1 cellular context compared by ENCODE assay signal in the genomic region with DNA sequence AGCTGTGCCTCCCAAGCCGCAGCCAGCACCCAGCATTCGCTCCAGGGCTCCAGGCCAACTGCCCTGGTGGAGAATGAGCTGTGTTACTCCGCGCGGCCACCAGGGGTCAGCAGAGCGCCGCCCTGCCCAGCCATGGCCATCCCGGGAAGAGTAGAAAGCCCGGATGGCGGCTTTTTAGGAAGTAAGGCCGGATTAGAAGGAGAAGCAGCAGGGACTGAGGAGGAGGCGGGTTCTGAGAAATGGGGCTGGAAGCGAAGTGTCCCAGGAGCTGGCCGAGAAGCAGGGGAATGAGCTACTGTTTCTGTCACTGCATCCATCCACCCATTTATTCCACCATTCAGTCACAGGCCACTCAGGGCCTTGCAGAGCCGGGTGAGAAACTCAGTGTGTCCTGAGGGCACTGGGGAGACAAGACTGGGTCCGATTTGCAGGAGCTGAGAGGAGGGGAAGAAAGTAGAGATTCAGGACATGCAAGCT.
TF ChIP-seq lines count a peak whose summit lies in the region.

No MANE protein-coding gene starts in this region.

TF ChIP-seq in HepG2, 621 proteins besides CTCF, POLR2A, EP300 and RAD21 (continued from another document and continues in another):
- TF ChIP-seq, protein P1, sequence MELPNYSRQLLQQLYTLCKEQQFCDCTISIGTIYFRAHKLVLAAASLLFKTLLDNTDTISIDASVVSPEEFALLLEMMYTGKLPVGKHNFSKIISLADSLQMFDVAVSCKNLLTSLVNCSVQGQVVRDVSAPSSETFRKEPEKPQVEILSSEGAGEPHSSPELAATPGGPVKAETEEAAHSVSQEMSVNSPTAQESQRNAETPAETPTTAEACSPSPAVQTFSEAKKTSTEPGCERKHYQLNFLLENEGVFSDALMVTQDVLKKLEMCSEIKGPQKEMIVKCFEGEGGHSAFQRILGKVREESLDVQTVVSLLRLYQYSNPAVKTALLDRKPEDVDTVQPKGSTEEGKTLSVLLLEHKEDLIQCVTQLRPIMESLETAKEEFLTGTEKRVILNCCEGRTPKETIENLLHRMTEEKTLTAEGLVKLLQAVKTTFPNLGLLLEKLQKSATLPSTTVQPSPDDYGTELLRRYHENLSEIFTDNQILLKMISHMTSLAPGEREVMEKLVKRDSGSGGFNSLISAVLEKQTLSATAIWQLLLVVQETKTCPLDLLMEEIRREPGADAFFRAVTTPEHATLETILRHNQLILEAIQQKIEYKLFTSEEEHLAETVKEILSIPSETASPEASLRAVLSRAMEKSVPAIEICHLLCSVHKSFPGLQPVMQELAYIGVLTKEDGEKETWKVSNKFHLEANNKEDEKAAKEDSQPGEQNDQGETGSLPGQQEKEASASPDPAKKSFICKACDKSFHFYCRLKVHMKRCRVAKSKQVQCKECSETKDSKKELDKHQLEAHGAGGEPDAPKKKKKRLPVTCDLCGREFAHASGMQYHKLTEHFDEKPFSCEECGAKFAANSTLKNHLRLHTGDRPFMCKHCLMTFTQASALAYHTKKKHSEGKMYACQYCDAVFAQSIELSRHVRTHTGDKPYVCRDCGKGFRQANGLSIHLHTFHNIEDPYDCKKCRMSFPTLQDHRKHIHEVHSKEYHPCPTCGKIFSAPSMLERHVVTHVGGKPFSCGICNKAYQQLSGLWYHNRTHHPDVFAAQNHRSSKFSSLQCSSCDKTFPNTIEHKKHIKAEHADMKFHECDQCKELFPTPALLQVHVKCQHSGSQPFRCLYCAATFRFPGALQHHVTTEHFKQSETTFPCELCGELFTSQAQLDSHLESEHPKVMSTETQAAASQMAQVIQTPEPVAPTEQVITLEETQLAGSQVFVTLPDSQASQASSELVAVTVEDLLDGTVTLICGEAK (IDR thresholded peaks at IDR 0.05) = no peak
- TF ChIP-seq, protein P1 (CRISPR knock-in tag; IDR thresholded peaks at IDR 0.05) = no peak
- TF ChIP-seq GZF1 (CRISPR knock-in tag; IDR thresholded peaks at IDR 0.05) (no peak), AKAP8 (CRISPR knock-in tag; IDR thresholded peaks at IDR 0.05) (no peak), MEIS1 (CRISPR knock-in tag; IDR thresholded peaks at IDR 0.05; ENCODE audit: borderline replicate concordance) (no peak), ZFP82 (CRISPR knock-in tag; IDR thresholded peaks at IDR 0.05; ENCODE audit: borderline replicate concordance) (no peak), ZNF20 (CRISPR knock-in tag; IDR thresholded peaks at IDR 0.05) (no peak), RBM39 (IDR thresholded peaks at IDR 0.05; ENCODE audit: low read depth, low read length, poor library complexity, severe bottlenecking) (peak; percentile 56), FOXA3 (CRISPR knock-in tag; IDR thresholded peaks at IDR 0.05) (0 out of 2 replicates have a peak, but pooled peaks have one; percentile 13), POLR2AphosphoS2 (IDR thresholded peaks at IDR 0.05; ENCODE audit: low read depth, low read length) (no peak), TCF12 (IDR thresholded peaks at IDR 0.05) (no peak), TCF12 (CRISPR knock-in tag; IDR thresholded peaks at IDR 0.05) (no peak), KLF16 (CRISPR knock-in tag; IDR thresholded peaks at IDR 0.05) (peak in 1 of 2 experiments; percentile 67; a peak in 1 of 4 replicates), EHMT2 (IDR thresholded peaks at IDR 0.05; ENCODE audit: borderline replicate concordance, low read depth, low read length) (no peak), ARNTL (CRISPR knock-in tag; IDR thresholded peaks at IDR 0.05) (no peak), GPN1 (CRISPR knock-in tag; IDR thresholded peaks at IDR 0.05; ENCODE audit: borderline replicate concordance) (no peak), ZNF7 (CRISPR knock-in tag; IDR thresholded peaks at IDR 0.05) (no peak), GATAD2A (CRISPR knock-in tag; IDR thresholded peaks at IDR 0.05) (0 out of 2 replicates have a peak, but pooled peaks have one; percentile 30), BCL6 (CRISPR knock-in tag; IDR thresholded peaks at IDR 0.05) (peak; percentile 55; the same call in 1 of the 2 replicates), ZNF367 (CRISPR knock-in tag; IDR thresholded peaks at IDR 0.05; ENCODE audit: borderline replicate concordance) (no peak), ZNF501 (CRISPR knock-in tag; IDR thresholded peaks at IDR 0.05) (peak; percentile 53; the same call in 1 of the 2 replicates), ZNF644 (CRISPR knock-in tag; IDR thresholded peaks at IDR 0.05; ENCODE audit: low read depth) (no peak), CHCHD3 (CRISPR knock-in tag; IDR thresholded peaks at IDR 0.05) (no peak), ZNF282 (IDR thresholded peaks at IDR 0.05; ENCODE audit: partially characterized antibody) (no peak), TBX2 (CRISPR knock-in tag; IDR thresholded peaks at IDR 0.05; ENCODE audit: borderline replicate concordance) (peak; percentile 43; the same call in 1 of the 2 replicates), ZNF253 (CRISPR knock-in tag; IDR thresholded peaks at IDR 0.05; ENCODE audit: borderline replicate concordance) (no peak), SCMH1 (CRISPR knock-in tag; IDR thresholded peaks at IDR 0.05; ENCODE audit: borderline replicate concordance) (no peak), ZNF614 (CRISPR knock-in tag; IDR thresholded peaks at IDR 0.05; ENCODE audit: borderline replicate concordance) (no peak), STAG1 (CRISPR knock-in tag; IDR thresholded peaks at IDR 0.05) (peak; percentile 94), GFI1 (CRISPR knock-in tag; IDR thresholded peaks at IDR 0.05; ENCODE audit: borderline replicate concordance) (no peak), ZNF883 (CRISPR knock-in tag; IDR thresholded peaks at IDR 0.05; ENCODE audit: not compliant biosample characterization) (no peak), ASH2L (IDR thresholded peaks at IDR 0.05; ENCODE audit: insufficient read length, low read depth, low read length) (no peak), PHF21A (CRISPR knock-in tag; IDR thresholded peaks at IDR 0.05) (peak; percentile 20; the same call in 1 of the 2 replicates)
- TF ChIP-seq, protein P2, sequence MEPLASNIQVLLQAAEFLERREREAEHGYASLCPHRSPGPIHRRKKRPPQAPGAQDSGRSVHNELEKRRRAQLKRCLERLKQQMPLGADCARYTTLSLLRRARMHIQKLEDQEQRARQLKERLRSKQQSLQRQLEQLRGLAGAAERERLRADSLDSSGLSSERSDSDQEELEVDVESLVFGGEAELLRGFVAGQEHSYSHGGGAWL (CRISPR knock-in tag; IDR thresholded peaks at IDR 0.05) = no peak
- TF ChIP-seq, protein P3, sequence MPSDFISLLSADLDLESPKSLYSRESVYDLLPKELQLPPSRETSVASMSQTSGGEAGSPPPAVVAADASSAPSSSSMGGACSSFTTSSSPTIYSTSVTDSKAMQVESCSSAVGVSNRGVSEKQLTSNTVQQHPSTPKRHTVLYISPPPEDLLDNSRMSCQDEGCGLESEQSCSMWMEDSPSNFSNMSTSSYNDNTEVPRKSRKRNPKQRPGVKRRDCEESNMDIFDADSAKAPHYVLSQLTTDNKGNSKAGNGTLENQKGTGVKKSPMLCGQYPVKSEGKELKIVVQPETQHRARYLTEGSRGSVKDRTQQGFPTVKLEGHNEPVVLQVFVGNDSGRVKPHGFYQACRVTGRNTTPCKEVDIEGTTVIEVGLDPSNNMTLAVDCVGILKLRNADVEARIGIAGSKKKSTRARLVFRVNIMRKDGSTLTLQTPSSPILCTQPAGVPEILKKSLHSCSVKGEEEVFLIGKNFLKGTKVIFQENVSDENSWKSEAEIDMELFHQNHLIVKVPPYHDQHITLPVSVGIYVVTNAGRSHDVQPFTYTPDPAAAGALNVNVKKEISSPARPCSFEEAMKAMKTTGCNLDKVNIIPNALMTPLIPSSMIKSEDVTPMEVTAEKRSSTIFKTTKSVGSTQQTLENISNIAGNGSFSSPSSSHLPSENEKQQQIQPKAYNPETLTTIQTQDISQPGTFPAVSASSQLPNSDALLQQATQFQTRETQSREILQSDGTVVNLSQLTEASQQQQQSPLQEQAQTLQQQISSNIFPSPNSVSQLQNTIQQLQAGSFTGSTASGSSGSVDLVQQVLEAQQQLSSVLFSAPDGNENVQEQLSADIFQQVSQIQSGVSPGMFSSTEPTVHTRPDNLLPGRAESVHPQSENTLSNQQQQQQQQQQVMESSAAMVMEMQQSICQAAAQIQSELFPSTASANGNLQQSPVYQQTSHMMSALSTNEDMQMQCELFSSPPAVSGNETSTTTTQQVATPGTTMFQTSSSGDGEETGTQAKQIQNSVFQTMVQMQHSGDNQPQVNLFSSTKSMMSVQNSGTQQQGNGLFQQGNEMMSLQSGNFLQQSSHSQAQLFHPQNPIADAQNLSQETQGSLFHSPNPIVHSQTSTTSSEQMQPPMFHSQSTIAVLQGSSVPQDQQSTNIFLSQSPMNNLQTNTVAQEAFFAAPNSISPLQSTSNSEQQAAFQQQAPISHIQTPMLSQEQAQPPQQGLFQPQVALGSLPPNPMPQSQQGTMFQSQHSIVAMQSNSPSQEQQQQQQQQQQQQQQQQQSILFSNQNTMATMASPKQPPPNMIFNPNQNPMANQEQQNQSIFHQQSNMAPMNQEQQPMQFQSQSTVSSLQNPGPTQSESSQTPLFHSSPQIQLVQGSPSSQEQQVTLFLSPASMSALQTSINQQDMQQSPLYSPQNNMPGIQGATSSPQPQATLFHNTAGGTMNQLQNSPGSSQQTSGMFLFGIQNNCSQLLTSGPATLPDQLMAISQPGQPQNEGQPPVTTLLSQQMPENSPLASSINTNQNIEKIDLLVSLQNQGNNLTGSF (CRISPR knock-in tag; IDR thresholded peaks at IDR 0.05) = 0 out of 2 replicates have a peak, but pooled peaks have one; percentile 44
- TF ChIP-seq, protein P4, sequence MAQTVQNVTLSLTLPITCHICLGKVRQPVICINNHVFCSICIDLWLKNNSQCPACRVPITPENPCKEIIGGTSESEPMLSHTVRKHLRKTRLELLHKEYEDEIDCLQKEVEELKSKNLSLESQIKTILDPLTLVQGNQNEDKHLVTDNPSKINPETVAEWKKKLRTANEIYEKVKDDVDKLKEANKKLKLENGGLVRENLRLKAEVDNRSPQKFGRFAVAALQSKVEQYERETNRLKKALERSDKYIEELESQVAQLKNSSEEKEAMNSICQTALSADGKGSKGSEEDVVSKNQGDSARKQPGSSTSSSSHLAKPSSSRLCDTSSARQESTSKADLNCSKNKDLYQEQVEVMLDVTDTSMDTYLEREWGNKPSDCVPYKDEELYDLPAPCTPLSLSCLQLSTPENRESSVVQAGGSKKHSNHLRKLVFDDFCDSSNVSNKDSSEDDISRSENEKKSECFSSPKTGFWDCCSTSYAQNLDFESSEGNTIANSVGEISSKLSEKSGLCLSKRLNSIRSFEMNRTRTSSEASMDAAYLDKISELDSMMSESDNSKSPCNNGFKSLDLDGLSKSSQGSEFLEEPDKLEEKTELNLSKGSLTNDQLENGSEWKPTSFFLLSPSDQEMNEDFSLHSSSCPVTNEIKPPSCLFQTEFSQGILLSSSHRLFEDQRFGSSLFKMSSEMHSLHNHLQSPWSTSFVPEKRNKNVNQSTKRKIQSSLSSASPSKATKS (CRISPR knock-in tag; IDR thresholded peaks at IDR 0.05) = no peak
- TF ChIP-seq, protein P5, sequence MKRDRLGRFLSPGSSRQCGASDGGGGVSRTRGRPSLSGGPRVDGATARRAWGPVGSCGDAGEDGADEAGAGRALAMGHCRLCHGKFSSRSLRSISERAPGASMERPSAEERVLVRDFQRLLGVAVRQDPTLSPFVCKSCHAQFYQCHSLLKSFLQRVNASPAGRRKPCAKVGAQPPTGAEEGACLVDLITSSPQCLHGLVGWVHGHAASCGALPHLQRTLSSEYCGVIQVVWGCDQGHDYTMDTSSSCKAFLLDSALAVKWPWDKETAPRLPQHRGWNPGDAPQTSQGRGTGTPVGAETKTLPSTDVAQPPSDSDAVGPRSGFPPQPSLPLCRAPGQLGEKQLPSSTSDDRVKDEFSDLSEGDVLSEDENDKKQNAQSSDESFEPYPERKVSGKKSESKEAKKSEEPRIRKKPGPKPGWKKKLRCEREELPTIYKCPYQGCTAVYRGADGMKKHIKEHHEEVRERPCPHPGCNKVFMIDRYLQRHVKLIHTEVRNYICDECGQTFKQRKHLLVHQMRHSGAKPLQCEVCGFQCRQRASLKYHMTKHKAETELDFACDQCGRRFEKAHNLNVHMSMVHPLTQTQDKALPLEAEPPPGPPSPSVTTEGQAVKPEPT (CRISPR knock-in tag; IDR thresholded peaks at IDR 0.05; ENCODE audit: low read depth) = no peak
- TF ChIP-seq, protein P6, sequence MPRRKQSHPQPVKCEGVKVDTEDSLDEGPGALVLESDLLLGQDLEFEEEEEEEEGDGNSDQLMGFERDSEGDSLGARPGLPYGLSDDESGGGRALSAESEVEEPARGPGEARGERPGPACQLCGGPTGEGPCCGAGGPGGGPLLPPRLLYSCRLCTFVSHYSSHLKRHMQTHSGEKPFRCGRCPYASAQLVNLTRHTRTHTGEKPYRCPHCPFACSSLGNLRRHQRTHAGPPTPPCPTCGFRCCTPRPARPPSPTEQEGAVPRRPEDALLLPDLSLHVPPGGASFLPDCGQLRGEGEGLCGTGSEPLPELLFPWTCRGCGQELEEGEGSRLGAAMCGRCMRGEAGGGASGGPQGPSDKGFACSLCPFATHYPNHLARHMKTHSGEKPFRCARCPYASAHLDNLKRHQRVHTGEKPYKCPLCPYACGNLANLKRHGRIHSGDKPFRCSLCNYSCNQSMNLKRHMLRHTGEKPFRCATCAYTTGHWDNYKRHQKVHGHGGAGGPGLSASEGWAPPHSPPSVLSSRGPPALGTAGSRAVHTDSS (CRISPR knock-in tag; conservative IDR thresholded peaks at IDR 0.05) = 0 out of 2 replicates have a peak, but pooled peaks have one; percentile 56
